Comparison of ENCODE assay signal across 12 cellular contexts in the genomic region with DNA sequence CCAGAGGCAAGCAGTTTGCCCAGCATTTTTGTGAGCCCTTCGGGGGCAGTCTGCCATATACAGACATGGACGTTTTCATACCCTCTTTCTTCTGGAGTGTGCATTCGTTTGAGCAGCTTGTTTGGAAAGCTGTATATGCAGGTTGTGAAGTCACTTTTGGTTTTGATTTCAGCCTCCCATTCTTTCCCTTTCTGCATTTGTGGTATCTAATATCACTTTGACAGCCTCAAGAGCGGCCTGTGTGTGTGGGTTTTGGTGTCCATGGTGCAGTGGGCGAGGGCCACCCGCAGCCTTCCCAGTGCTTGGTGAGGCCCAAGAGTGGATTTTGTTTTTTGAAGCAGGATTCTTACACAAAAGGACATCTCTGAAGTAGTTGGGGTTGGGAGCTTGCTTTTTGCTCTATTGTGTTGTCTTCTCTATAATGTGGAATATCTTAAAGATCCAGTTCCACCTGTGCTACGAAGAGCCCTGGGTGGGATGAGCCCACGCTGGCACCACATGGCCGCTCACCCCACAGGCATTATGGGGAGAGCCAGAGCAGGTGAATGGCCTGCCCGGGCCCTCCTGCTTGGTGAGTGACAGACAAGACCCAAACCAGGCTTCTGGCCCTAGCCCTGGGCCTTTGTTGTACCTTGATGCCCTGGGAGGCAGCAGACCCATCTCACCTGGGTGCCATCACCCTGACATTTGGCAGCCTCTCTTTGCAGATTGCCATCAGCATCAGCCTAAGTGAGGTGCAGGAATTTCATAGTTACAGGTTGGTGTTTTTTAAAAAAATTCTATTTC. TPM values are rescaled to one million over a fixed set of nuclear protein-coding genes. Genes with fewer than 3 reads are reported as not detected.
DNase-seq lines count a peak whose midpoint lies in the region; ATAC-seq, FAIRE-seq and TF ChIP-seq lines count a peak whose summit lies in the region.
"Had no signal": no experiment of that assay in that cellular context is flagged by ENCODE, and none has a peak within 500 bp of the region (broad histone marks: within the 10 kb centered on the region; RNA-seq: fewer than 3 reads in every experiment).

No MANE protein-coding gene starts in this region.

- no peaks in the 10 kb centered on the region for H3K27me3 Mint-ChIP-seq in activated CD4-positive, alpha-beta T cell treated with anti-CD3 and anti-CD28 coated beads, Interleukin-2, amount 10 ng/mL, durations not matched to agents 7 days and 5 days
- no peaks in the 10 kb centered on the region for H3K27me3 Mint-ChIP-seq in activated T-cell treated with anti-CD3 and anti-CD28 coated beads, Interleukin-2, amount 50 U/mL, for 72 hours (ENCODE audit: low read depth)

- CTCF ChIA-PET in activated CD4-positive, alpha-beta T cell treated with anti-CD3 and anti-CD28 coated beads, Interleukin-2, amount 10 ng/mL, durations not matched to agents 7 days and 5 days (lab: Charles Lee), result interaction anchor here (0.6 to 8.8 kb wide), 5 partner anchors 8 to 41 kb away, joined by 3 to 60 read pairs (median 3); no protein-coding TSS in a partner anchor

- FAIRE-seq in small intestine (lab: Jason Lieb, UNC), result no peak
- FAIRE-seq: H1 had no signal

- TF ChIP-seq POLR2A in esophagus muscularis mucosa (IDR thresholded peaks at IDR 0.05; ENCODE audit: low read depth), result no peak

- POLR2A ChIA-PET in activated CD4-positive, alpha-beta T cell treated with anti-CD3 and anti-CD28 coated beads, Interleukin-2, amount 10 ng/mL, durations not matched to agents 7 days and 5 days (lab: Charles Lee), result interaction anchor here (0.8 kb wide), 1 partner anchor 10 kb away, joined by 3 read pairs; no protein-coding TSS in a partner anchor

- H3K4me3 Mint-ChIP-seq in activated CD4-positive, alpha-beta T cell treated with anti-CD3 and anti-CD28 coated beads, Interleukin-2, amount 10 ng/mL, durations not matched to agents 7 days and 5 days, result peak overlapping the region; percentile 64
- H3K4me3 Mint-ChIP-seq in activated T-cell treated with anti-CD3 and anti-CD28 coated beads, Interleukin-2, amount 50 U/mL, for 72 hours, result peak overlapping the region; percentile 75 to 83

- intact Hi-C loops in esophagus muscularis mucosa (cut with DNase I), result no loop called here

- no peak for TF ChIP-seq EP300 in esophagus muscularis mucosa (IDR thresholded peaks at IDR 0.05)

- peaks cover 2% of the 10 kb centered on the region for H3K9me3 Mint-ChIP-seq in activated CD4-positive, alpha-beta T cell treated with anti-CD3 and anti-CD28 coated beads, Interleukin-2, amount 10 ng/mL, durations not matched to agents 7 days and 5 days
- H3K9me3 Mint-ChIP-seq in activated T-cell treated with anti-CD3 and anti-CD28 coated beads, Interleukin-2, amount 50 U/mL, for 72 hours, result no peaks in the 10 kb centered on the region

- no peaks in the 10 kb centered on the region for H3K36me3 ChIP-seq in small intestine (ENCODE audit: control insufficient read depth in 2 of 2, insufficient read depth in 2 of 2, low read length in 2 of 2)
- H3K36me3 ChIP-seq in esophagus muscularis mucosa, result no peaks in the 10 kb centered on the region
- H3K36me3 ChIP-seq: heart left ventricle had no signal

- peak; percentile 44 for ATAC-seq in HG02885 (IDR thresholded peaks at IDR 0.05; ENCODE audit: poor library complexity, unreplicated experiment)
- ATAC-seq in activated T-cell treated with anti-CD3 and anti-CD28 coated beads, Interleukin-2, amount 50 U/mL, for 72 hours (replicated peaks in 1 of 2), result peak; percentile 22 to 40
- ATAC-seq: heart left ventricle had no signal

- peaks cover 0 to 25% of the 10 kb centered on the region in 2 donors for H3K4me1 ChIP-seq in small intestine (ENCODE audit: control insufficient read depth in 2 of 2, insufficient read depth in 1 of 2, low read depth in 1 of 2, low read length in 1 of 2)
- peaks cover 64 to 93% (median 80%) of the 10 kb centered on the region in 4 donors for H3K4me1 ChIP-seq in esophagus muscularis mucosa

- no peak for TF ChIP-seq CTCF in esophagus muscularis mucosa (IDR thresholded peaks at IDR 0.05)

- WGBS in small intestine, 3 donors, result 52 to 56% (median 54%) methylated on average over 10 of the region's 10 CpGs
- 83% methylated on average over 10 of the region's 10 CpGs for WGBS in esophagus muscularis mucosa

- peak; percentile 52 for DNase-seq in activated CD4-positive, alpha-beta T cell treated with anti-CD3 and anti-CD28 coated beads, Interleukin-2, amount 10 ng/mL, durations not matched to agents 7 days and 5 days
- no peak for DNase-seq in activated CD4-positive, alpha-beta T cell treated with anti-CD3 and anti-CD28 coated beads, Interleukin-2, amount 50 U/mL, for 4 hours
- no peak for DNase-seq in activated T-cell treated with anti-CD3 and anti-CD28 coated beads, Interleukin-2, amount 50 U/mL, for 72 hours
- DNase-seq in small intestine, result peak; percentile 39
- DNase-seq in esophagus muscularis mucosa (ENCODE audit: extremely low spot score), result no peak
- DNase-seq in CD1c-positive myeloid dendritic cell (ENCODE audit: extremely low spot score), result no peak
- DNase-seq in GM19240 (ENCODE audit: insufficient read length, low spot score), result no peak
- DNase-seq: heart left ventricle; stimulated activated naive CD4-positive, alpha-beta T cell treated with Interleukin-2 at 50 U/mL for 16 hours had no signal

- H3K27ac Mint-ChIP-seq in activated CD4-positive, alpha-beta T cell treated with anti-CD3 and anti-CD28 coated beads, Interleukin-2, amount 10 ng/mL, durations not matched to agents 7 days and 5 days, result peak overlapping the region; percentile 90
- peak overlapping the region; percentile 61 for H3K27ac Mint-ChIP-seq in activated T-cell treated with anti-CD3 and anti-CD28 coated beads, Interleukin-2, amount 50 U/mL, for 72 hours

- H3K36me3 Mint-ChIP-seq in activated CD4-positive, alpha-beta T cell treated with anti-CD3 and anti-CD28 coated beads, Interleukin-2, amount 10 ng/mL, durations not matched to agents 7 days and 5 days (ENCODE audit: low read depth), result peaks cover 68% of the 10 kb centered on the region
- H3K36me3 Mint-ChIP-seq in activated T-cell treated with anti-CD3 and anti-CD28 coated beads, Interleukin-2, amount 50 U/mL, for 72 hours (ENCODE audit: insufficient read depth in 2 of 2), result peaks cover 1 to 3% of the 10 kb centered on the region in 2 donors

- H3K27ac ChIP-seq in small intestine (ENCODE audit: low read depth in 1 of 2, low read length in 1 of 2) (peak overlapping the region; percentile 22 to 76), esophagus muscularis mucosa (replicated peaks in 1 of 4) (no peak overlapping the region)
- H3K27ac ChIP-seq: SK-N-MC had no signal

- H3K9me3 ChIP-seq in small intestine (ENCODE audit: control insufficient read depth, low read depth) (no peaks in the 10 kb centered on the region), esophagus muscularis mucosa (no peaks in the 10 kb centered on the region)
- H3K9me3 ChIP-seq: heart left ventricle had no signal

- H3K4me3 ChIP-seq in small intestine (ENCODE audit: low read depth in 1 of 2, low read length in 2 of 2) (no peak overlapping the region), esophagus muscularis mucosa (no peak overlapping the region)
- H3K4me3 ChIP-seq: heart left ventricle, SK-N-MC had no signal

- H3K27me3 ChIP-seq in small intestine (ENCODE audit: control insufficient read depth in 2 of 2, insufficient read depth in 2 of 2, low read length in 2 of 2), result no peaks in the 10 kb centered on the region
- H3K27me3 ChIP-seq in esophagus muscularis mucosa, result no peaks in the 10 kb centered on the region
- H3K27me3 ChIP-seq: heart left ventricle had no signal

- peaks cover 99% of the 10 kb centered on the region for H3K4me1 Mint-ChIP-seq in activated CD4-positive, alpha-beta T cell treated with anti-CD3 and anti-CD28 coated beads, Interleukin-2, amount 10 ng/mL, durations not matched to agents 7 days and 5 days
- peaks cover 100% of the 10 kb centered on the region for H3K4me1 Mint-ChIP-seq in activated T-cell treated with anti-CD3 and anti-CD28 coated beads, Interleukin-2, amount 50 U/mL, for 72 hours (ENCODE audit: low read depth)

RNA-seq across cellular contexts. Expression of a gene that starts 29.5 kb away (rescaled TPM):
- total RNA-seq in activated CD4-positive, alpha-beta T cell treated with anti-CD3 and anti-CD28 coated beads, Interleukin-2, amount 10 ng/mL, durations not matched to agents 7 days and 5 days, result 100 to 1,000 TPM; 140 to 165 TPM
- total RNA-seq in activated T-cell treated with anti-CD3 and anti-CD28 coated beads, Interleukin-2, amount 50 U/mL, for 72 hours, result 10 to 100 TPM; 51.6 to 55.1 TPM
- polyA plus RNA-seq in small intestine, result 1 to 10 TPM; 1.6 to 6.1 (median 2.2) TPM
- 10 to 100 TPM; 30.7 to 58.9 (median 39.4) TPM for total RNA-seq in esophagus muscularis mucosa

Comparison
In these comparisons a context has a peak if more than half of its experiments do, and no peak if none do; other contexts are left out.
1. DNase-seq: peak in activated CD4-positive, alpha-beta T cell treated with anti-CD3 and anti-CD28 coated beads, Interleukin-2, amount 10 ng/mL, durations not matched to agents 7 days and 5 days (single experiment) and small intestine (single experiment); none in activated CD4-positive, alpha-beta T cell treated with anti-CD3 and anti-CD28 coated beads, Interleukin-2, amount 50 U/mL, for 4 hours (0 of 2), activated T-cell treated with anti-CD3 and anti-CD28 coated beads, Interleukin-2, amount 50 U/mL, for 72 hours (0 of 2), esophagus muscularis mucosa (single experiment), CD1c-positive myeloid dendritic cell (single experiment) and GM19240 (single experiment).
2. H3K27ac ChIP-seq: peak in small intestine (2 of 2); none in esophagus muscularis mucosa (0 of 4).